Comparison of ENCODE assay signal across 20 cellular contexts in genomic region chr15:28267727-28268126, GRCh38. TPM values are rescaled to one million over a fixed set of nuclear protein-coding genes. Genes with fewer than 3 reads are reported as not detected.
A peak's percentile ranks its signal among the peaks of the same experiment; 100 is the strongest.
DNase-seq lines count a peak whose midpoint lies in the region; ATAC-seq, FAIRE-seq and TF ChIP-seq lines count a peak whose summit lies in the region.
"Had no signal": no experiment of that assay in that cellular context is flagged by ENCODE, and none has a peak within 500 bp of the region (broad histone marks: within the 10 kb centered on the region; RNA-seq: fewer than 3 reads in every experiment).

No MANE protein-coding gene starts in this region.

- no peak overlapping the region for H3K27ac ChIP-seq in small intestine (ENCODE audit: low read depth in 1 of 2, low read length in 1 of 2)
- H3K27ac ChIP-seq in suprapubic skin = no peak overlapping the region

- no peak for FAIRE-seq in small intestine (lab: Jason Lieb, UNC)
- FAIRE-seq: D721Med, G401.6, GM12891, GM18507, HTR-8/SVneo had no signal

- TF ChIP-seq EP300 in suprapubic skin (IDR thresholded peaks at IDR 0.05) = no peak

- intact Hi-C loops in left colon (cut with DNase I, micrococcal nuclease) = no loop called here

- no peak for TF ChIP-seq CTCF in GM13976 (IDR thresholded peaks at IDR 0.05; ENCODE audit: borderline replicate concordance, control extremely low read depth, extremely low read depth, insufficient read depth, missing control alignments)
- no peak for TF ChIP-seq CTCF in LNCaP clone FGC (IDR thresholded peaks at IDR 0.05; ENCODE audit: control insufficient read depth, extremely low read depth, insufficient read depth)
- no peak for TF ChIP-seq CTCF in suprapubic skin (IDR thresholded peaks at IDR 0.05)

- peaks cover 14% of the 10 kb centered on the region in 2 donors for H3K36me3 ChIP-seq in small intestine (ENCODE audit: control insufficient read depth in 2 of 2, insufficient read depth in 2 of 2, low read length in 2 of 2)
- H3K36me3 ChIP-seq in suprapubic skin = peaks cover 86% of the 10 kb centered on the region

- H3K4me1 ChIP-seq in small intestine (ENCODE audit: control insufficient read depth in 2 of 2, insufficient read depth in 1 of 2, low read depth in 1 of 2, low read length in 1 of 2) (no peaks in the 10 kb centered on the region), suprapubic skin (no peaks in the 10 kb centered on the region)
- H3K4me1 ChIP-seq: BE2C, Caco-2 had no signal

- DNase-seq in GM13976 (ENCODE audit: low spot score) (peak; percentile 6), LNCaP clone FGC (ENCODE audit: low read depth) (peak; percentile 34), left colon (no peak), small intestine (peak; percentile 27), suprapubic skin (ENCODE audit: low spot score in 2 of 2) (no peak)
- DNase-seq: BE2C; C1 segment of cervical spinal cord; Caco-2; CD4-positive, alpha-beta T cell; GOT3; H7; HFFc6 had no signal

- in situ Hi-C loops in GM13976 (cut with MboI; ENCODE audit: low sequenced_read_pairs, unreplicated experiment) = no loop called here

- no peaks in the 10 kb centered on the region for H3K9me3 ChIP-seq in small intestine (ENCODE audit: control insufficient read depth, low read depth)
- no peaks in the 10 kb centered on the region for H3K9me3 ChIP-seq in suprapubic skin
- H3K9me3 ChIP-seq: BE2C, Caco-2 had no signal

- no peak for TF ChIP-seq POLR2A in suprapubic skin (IDR thresholded peaks at IDR 0.05)

- no peak overlapping the region for H3K4me3 ChIP-seq in LNCaP clone FGC (ENCODE audit: low read depth, low read length)
- H3K4me3 ChIP-seq in small intestine (ENCODE audit: low read depth in 1 of 2, low read length in 2 of 2) = no peak overlapping the region
- no peak overlapping the region for H3K4me3 ChIP-seq in suprapubic skin

- peak; percentile 54 for ATAC-seq in left colon
- ATAC-seq in HG02588 (IDR thresholded peaks at IDR 0.05; ENCODE audit: unreplicated experiment) = no peak
- no peak for ATAC-seq in activated CD4-positive, CD25-positive, alpha-beta regulatory T cell treated with anti-CD3 and anti-CD28 coated beads, Interleukin-2, amount 50 U/mL, for 24 hours
- ATAC-seq: HCT116 had no signal

- H3K27me3 ChIP-seq in small intestine (ENCODE audit: control insufficient read depth in 2 of 2, insufficient read depth in 2 of 2, low read length in 2 of 2) (no peaks in the 10 kb centered on the region), suprapubic skin (no peaks in the 10 kb centered on the region)
- H3K27me3 ChIP-seq: BE2C had no signal

RNA-seq across cellular contexts. Expression of gene HERC2, which starts 54.3 kb away (rescaled TPM):
- total RNA-seq in left colon = 10 to 100 TPM; 68.9 to 73.1 TPM
- 10 to 100 TPM; 23.2 to 29.6 (median 24.2) TPM for polyA plus RNA-seq in small intestine
- total RNA-seq in suprapubic skin = 100 to 1,000 TPM in 1 of 4 donors, 10 to 100 TPM in 3; 45.2 to 111 (median 73.8) TPM

Comparison
In these comparisons a context has a peak if more than half of its experiments do, and no peak if none do; other contexts are left out.
1. DNase-seq: peak in GM13976 (single experiment), LNCaP clone FGC (single experiment) and small intestine (single experiment); none in left colon (0 of 2) and suprapubic skin (0 of 2).